Comparison of ENCODE assay signal across 8 cellular contexts in the genomic region with DNA sequence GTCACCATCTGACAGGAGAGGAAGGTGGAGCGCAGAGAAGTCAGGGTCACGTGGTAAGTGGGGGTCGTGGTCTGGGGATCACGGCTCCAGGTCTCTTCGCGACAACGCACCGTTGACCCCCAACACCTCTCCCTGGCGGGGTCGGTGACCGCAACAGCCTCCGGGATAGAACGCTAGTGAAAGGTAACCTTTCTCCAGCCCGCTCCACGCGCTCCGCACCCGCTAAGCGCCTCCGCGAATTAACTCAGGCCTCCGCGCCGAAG. TPM values are rescaled to one million over a fixed set of nuclear protein-coding genes. Genes with fewer than 3 reads are reported as not detected.
A peak's percentile ranks its signal among the peaks of the same experiment; 100 is the strongest.
DNase-seq lines count a peak whose midpoint lies in the region; ATAC-seq and TF ChIP-seq lines count a peak whose summit lies in the region.

No MANE protein-coding gene starts in this region.

- H3K4me1 ChIP-seq in ES-I3 (ENCODE audit: insufficient read depth, low read length), result peaks cover 20% of the 10 kb centered on the region
- peaks cover 13 to 45% of the 10 kb centered on the region in 2 donors for H3K4me1 ChIP-seq in thoracic aorta (ENCODE audit: control insufficient read depth in 1 of 2, low read depth in 2 of 2)

- peak overlapping the region; percentile 54 to 73 for H3K27ac ChIP-seq in thoracic aorta

- H3K9ac ChIP-seq in ES-I3 (ENCODE audit: low read depth, low read length), result peak overlapping the region; percentile 68; the same call in 1 of the 2 replicates

- no peaks in the 10 kb centered on the region for H3K27me3 ChIP-seq in thoracic aorta (replicated peaks; ENCODE audit: insufficient read depth)

- no peak for DNase-seq in activated naive CD8-positive, alpha-beta T cell treated with anti-CD3 and anti-CD28 coated beads for 36 hours
- DNase-seq in left colon (peak in 1 of 2 donors; percentile 57), thoracic aorta (ENCODE audit: low spot score) (no peak), AG08395 (ENCODE audit: low spot score) (no peak), ureter (ENCODE audit: low spot score) (no peak), DMS79 treated with DMSO at 0.1 percent for 48 hours (lab: John Stamatoyannopoulos, UW) (no peak)

- TF ChIP-seq CTCF in thoracic aorta (IDR thresholded peaks at IDR 0.05), result no peak

- H3K36me3 ChIP-seq in ES-I3 (ENCODE audit: insufficient read depth, low read length) (no peaks in the 10 kb centered on the region), thoracic aorta (no peaks in the 10 kb centered on the region)

- intact Hi-C loops in left colon (cut with DNase I, micrococcal nuclease), result loop anchor here in 1 of 2 donors (10.0 kb wide), 1 partner anchor 94 kb away; no protein-coding TSS in a partner anchor

- ATAC-seq in HG02623 (IDR thresholded peaks at IDR 0.05; ENCODE audit: unreplicated experiment) (peak; percentile 2), left colon (peak; percentile 7), thoracic aorta (ENCODE audit: insufficient number of reproducible peaks, low FRiP score, low read depth) (no peak)

- H3K4me1 Mint-ChIP-seq in activated naive CD8-positive, alpha-beta T cell treated with anti-CD3 and anti-CD28 coated beads for 36 hours, result peaks cover 36% of the 10 kb centered on the region

- H3K4me3 ChIP-seq in thoracic aorta, result peak overlapping the region; percentile 82

- H3K27me3 Mint-ChIP-seq in activated naive CD8-positive, alpha-beta T cell treated with anti-CD3 and anti-CD28 coated beads for 36 hours, result no peaks in the 10 kb centered on the region

- H3K27ac Mint-ChIP-seq in activated naive CD8-positive, alpha-beta T cell treated with anti-CD3 and anti-CD28 coated beads for 36 hours, result peak overlapping the region; percentile 69

- H3K9me3 Mint-ChIP-seq in activated naive CD8-positive, alpha-beta T cell treated with anti-CD3 and anti-CD28 coated beads for 36 hours, result no peaks in the 10 kb centered on the region

- H3K36me3 Mint-ChIP-seq in activated naive CD8-positive, alpha-beta T cell treated with anti-CD3 and anti-CD28 coated beads for 36 hours, result peaks cover 13% of the 10 kb centered on the region

- H3K4me3 Mint-ChIP-seq in activated naive CD8-positive, alpha-beta T cell treated with anti-CD3 and anti-CD28 coated beads for 36 hours, result peak overlapping the region; percentile 83

- H3K9me3 ChIP-seq in ES-I3 (ENCODE audit: control insufficient read depth, insufficient read depth, low read length), result no peaks in the 10 kb centered on the region
- H3K9me3 ChIP-seq in thoracic aorta, result no peaks in the 10 kb centered on the region

RNA-seq across cellular contexts. Expression of a gene that starts 0.6 kb away (rescaled TPM):
- total RNA-seq in activated naive CD8-positive, alpha-beta T cell treated with anti-CD3 and anti-CD28 coated beads for 36 hours, result 10 to 100 TPM; 28.1 to 29.4 TPM
- total RNA-seq in left colon (10 to 100 TPM; 35.4 to 50.1 TPM), thoracic aorta (10 to 100 TPM; 30.6 to 48.5 TPM), ureter (23.6 TPM)
